14 cellular contexts compared by ENCODE assay signal in the genomic region with DNA sequence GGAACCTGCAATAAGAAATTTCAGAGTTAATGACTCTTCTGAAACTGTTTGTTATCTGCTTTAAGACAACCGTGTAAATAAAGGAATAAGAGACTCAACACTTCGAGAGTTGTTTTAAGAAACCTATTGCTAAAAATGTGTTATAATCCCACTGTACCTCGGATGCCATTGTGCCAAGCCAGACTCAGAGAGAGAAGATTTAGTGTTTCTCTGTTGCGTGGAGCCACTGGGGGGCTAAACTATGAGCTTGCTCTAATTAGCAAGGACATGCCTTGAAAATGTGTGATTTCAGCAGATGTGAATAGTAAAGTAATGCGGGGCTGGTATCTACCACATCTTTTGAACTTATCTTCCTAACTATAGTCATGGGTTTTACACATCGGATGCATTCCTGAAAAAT. TPM values are rescaled to one million over a fixed set of nuclear protein-coding genes. Genes with fewer than 3 reads are reported as not detected.
DNase-seq lines count a peak whose midpoint lies in the region; ATAC-seq and TF ChIP-seq lines count a peak whose summit lies in the region.
"Had no signal": no experiment of that assay in that cellular context is flagged by ENCODE, and none has a peak within 500 bp of the region (broad histone marks: within the 10 kb centered on the region; RNA-seq: fewer than 3 reads in every experiment).

No MANE protein-coding gene starts in this region.

- peaks cover 54% of the 10 kb centered on the region for H3K4me1 ChIP-seq in Caco-2
- peaks cover 92% of the 10 kb centered on the region for H3K4me1 ChIP-seq in body of pancreas
- H3K4me1 ChIP-seq in stomach smooth muscle (ENCODE audit: control insufficient read depth, insufficient read depth, low read length): peaks cover 99% of the 10 kb centered on the region

- H3K9me3 ChIP-seq in Caco-2 (no peaks in the 10 kb centered on the region), body of pancreas (no peaks in the 10 kb centered on the region), stomach smooth muscle (ENCODE audit: control insufficient read depth in 2 of 2, low read length in 2 of 2) (no peaks in the 10 kb centered on the region)

- TF ChIP-seq POLR2A in body of pancreas (IDR thresholded peaks at IDR 0.05): no peak

- H3K27me3 ChIP-seq in Caco-2 (replicated peaks; ENCODE audit: control insufficient read depth, insufficient read depth, low read length) (no peaks in the 10 kb centered on the region), body of pancreas (no peaks in the 10 kb centered on the region), stomach smooth muscle (ENCODE audit: control insufficient read depth in 1 of 2, insufficient read depth in 2 of 2, low read length in 2 of 2) (no peaks in the 10 kb centered on the region)

- H3K4me1 Mint-ChIP-seq in Caco-2 (ENCODE audit: low read depth, unreplicated experiment): peaks cover 60% of the 10 kb centered on the region
- peaks cover 94% of the 10 kb centered on the region for H3K4me1 Mint-ChIP-seq in mesothelial cell of epicardium

- H3K36me3 ChIP-seq in Caco-2 (ENCODE audit: control insufficient read depth, insufficient read depth, low read length) (no peaks in the 10 kb centered on the region), body of pancreas (replicated peaks in 1 of 2; ENCODE audit: insufficient read depth in 1 of 2, low read depth in 2 of 2) (no peaks in the 10 kb centered on the region), stomach smooth muscle (ENCODE audit: control insufficient read depth in 2 of 2, insufficient read depth in 2 of 2, low read length in 2 of 2) (no peaks in the 10 kb centered on the region)

- 62 to 73% methylated on average over 6 of the region's 6 CpGs for whole genome bisulfite sequencing in body of pancreas, 2 donors

- ATAC-seq in body of pancreas (no peak), HG02973 (IDR thresholded peaks at IDR 0.05; ENCODE audit: unreplicated experiment) (no peak), HG02623 (IDR thresholded peaks at IDR 0.05; ENCODE audit: unreplicated experiment) (no peak), GM19035 (IDR thresholded peaks at IDR 0.05; ENCODE audit: unreplicated experiment) (no peak)
- ATAC-seq: GM23338 had no signal

- intact Hi-C loops in Caco-2 (cut with micrococcal nuclease; ENCODE audit: unreplicated experiment): no loop called here
- intact Hi-C loops in body of pancreas (cut with DNase I): no loop called here

- no peak for TF ChIP-seq CTCF in Caco-2 (IDR thresholded peaks at IDR 0.05; ENCODE audit: insufficient read depth in 1 of 2, low read depth in 1 of 2, low read length in 1 of 2, severe bottlenecking in 1 of 2, unreplicated experiment in 1 of 2)
- TF ChIP-seq CTCF in body of pancreas (IDR thresholded peaks at IDR 0.05): no peak
- no peak for TF ChIP-seq CTCF in mesothelial cell of epicardium (IDR thresholded peaks at IDR 0.05; ENCODE audit: unreplicated experiment)

- no peak overlapping the region for H3K4me3 ChIP-seq in Caco-2 (ENCODE audit: low read depth, low read length)
- no peak overlapping the region for H3K4me3 ChIP-seq in body of pancreas
- H3K4me3 ChIP-seq in stomach smooth muscle (ENCODE audit: low read length in 2 of 2): peak overlapping the region; percentile 12 to 44
- H3K4me3 ChIP-seq: GM23338 had no signal

- no peak for DNase-seq in Caco-2
- DNase-seq in body of pancreas: no peak
- no peak for DNase-seq in mesothelial cell of epicardium (ENCODE audit: low spot score in 2 of 2, unreplicated experiment in 2 of 2)
- DNase-seq in amygdala (lab: John Stamatoyannopoulos, UW): no peak
- DNase-seq: activated CD4-positive, alpha-beta T cell treated with anti-CD3 and anti-CD28 coated beads, Interleukin-2, amount 10 ng/mL, durations not matched to agents 24 days and 14 days; activated gamma-delta T cell; cerebellar nuclear complex; EL; naive B cell had no signal

- peak overlapping the region; percentile 48 to 74 for H3K9ac ChIP-seq in stomach smooth muscle (ENCODE audit: low read length in 2 of 2)

- POLR2A ChIA-PET in Caco-2 (lab: Charles Lee): interaction anchor here (0.5 kb wide), 1 partner anchor 113 kb away, joined by 4 read pairs; no protein-coding TSS in a partner anchor

- H3K27me3 Mint-ChIP-seq in Caco-2 (ENCODE audit: insufficient read depth, unreplicated experiment): no peaks in the 10 kb centered on the region
- no peaks in the 10 kb centered on the region for H3K27me3 Mint-ChIP-seq in mesothelial cell of epicardium (ENCODE audit: low read depth)
- H3K27me3 Mint-ChIP-seq: activated CD4-positive, alpha-beta T cell treated with anti-CD3 and anti-CD28 coated beads, Interleukin-2, amount 10 ng/mL, durations not matched to agents 24 days and 14 days; naive B cell had no signal

- H3K36me3 Mint-ChIP-seq in Caco-2 (ENCODE audit: insufficient read depth, unreplicated experiment): no peaks in the 10 kb centered on the region
- H3K36me3 Mint-ChIP-seq in mesothelial cell of epicardium: no peaks in the 10 kb centered on the region
- H3K36me3 Mint-ChIP-seq: naive B cell had no signal

- H3K4me3 Mint-ChIP-seq in Caco-2 (ENCODE audit: unreplicated experiment) (no peak overlapping the region), mesothelial cell of epicardium (no peak overlapping the region)
- H3K4me3 Mint-ChIP-seq: activated CD4-positive, alpha-beta T cell treated with anti-CD3 and anti-CD28 coated beads, Interleukin-2, amount 10 ng/mL, durations not matched to agents 24 days and 14 days; GM23338; naive B cell had no signal

- H3K27ac Mint-ChIP-seq in Caco-2 (ENCODE audit: unreplicated experiment) (peak overlapping the region; percentile 10), mesothelial cell of epicardium (peak overlapping the region; percentile 98)
- H3K27ac Mint-ChIP-seq: activated CD4-positive, alpha-beta T cell treated with anti-CD3 and anti-CD28 coated beads, Interleukin-2, amount 10 ng/mL, durations not matched to agents 24 days and 14 days had no signal

- H3K27ac ChIP-seq in body of pancreas: peak overlapping the region; percentile 90 to 99 (median 96)
- H3K27ac ChIP-seq in stomach smooth muscle (ENCODE audit: low read length): peak overlapping the region; percentile 100

- BruUV-seq in Caco-2 (replicated peaks; lab: Mats Ljungman, UMichigan): no TSS peak

- CTCF ChIA-PET in Caco-2 (lab: Charles Lee): no interaction called here

- H3K9me3 Mint-ChIP-seq in Caco-2 (ENCODE audit: unreplicated experiment) (no peaks in the 10 kb centered on the region), mesothelial cell of epicardium (no peaks in the 10 kb centered on the region)
- H3K9me3 Mint-ChIP-seq: activated CD4-positive, alpha-beta T cell treated with anti-CD3 and anti-CD28 coated beads, Interleukin-2, amount 10 ng/mL, durations not matched to agents 24 days and 14 days; GM23338; naive B cell had no signal

RNA-seq across cellular contexts. Expression of gene TARBP1, which starts 56.2 kb away (rescaled TPM):
- total RNA-seq in Caco-2 (2022) (33.8 and 37.0 TPM in 2 replicates), body of pancreas (10 to 100 TPM; 30.6 to 32.0 TPM), mesothelial cell of epicardium (66.0 to 69.8 TPM (median 66.1 TPM) in 3 replicates)

Comparison
In these comparisons a context has a peak if more than half of its experiments do, and no peak if none do; other contexts are left out.
1. H3K4me3 ChIP-seq: peak in stomach smooth muscle (2 of 2); none in Caco-2 (single experiment) and body of pancreas (0 of 2).